ENCODE assay signal across 15 cellular contexts in the genomic region with DNA sequence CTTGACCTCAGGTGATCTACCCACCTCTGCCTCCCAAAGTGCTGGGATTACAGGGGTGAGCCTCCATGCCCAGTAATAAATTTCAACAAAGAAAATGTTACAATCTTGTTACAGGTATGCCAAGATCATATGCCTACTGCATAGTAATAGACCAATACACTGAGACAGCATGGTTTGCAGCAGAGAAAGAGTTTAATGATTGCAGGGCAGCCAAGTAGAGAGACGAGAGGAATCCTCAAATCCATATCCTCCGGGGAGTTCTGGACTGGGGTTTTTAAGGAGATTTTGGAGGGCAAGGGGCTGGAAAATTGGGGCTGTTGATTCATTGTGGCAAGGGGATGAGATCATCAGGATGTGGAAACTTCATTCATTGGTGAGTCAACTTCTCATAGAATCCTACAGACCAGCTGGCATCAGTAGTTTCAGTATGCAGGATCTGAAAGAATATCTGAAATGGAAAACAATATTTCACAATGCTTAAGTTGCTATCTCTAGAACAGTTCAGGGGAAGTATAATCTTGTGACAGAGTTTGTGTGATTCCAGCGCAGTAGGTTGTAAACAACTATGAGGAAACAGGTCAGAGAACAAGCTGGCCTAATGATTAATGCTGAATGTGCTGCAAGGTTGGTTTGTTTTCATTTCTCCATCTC. TPM values are rescaled to one million over a fixed set of nuclear protein-coding genes. Genes with fewer than 3 reads are reported as not detected.
DNase-seq lines count a peak whose midpoint lies in the region; ATAC-seq and TF ChIP-seq lines count a peak whose summit lies in the region.
"Had no signal": no experiment of that assay in that cellular context is flagged by ENCODE, and none has a peak within 500 bp of the region (broad histone marks: within the 10 kb centered on the region; RNA-seq: fewer than 3 reads in every experiment).

No MANE protein-coding gene starts in this region.

- H3K4me1 Mint-ChIP-seq in MCF 10A (ENCODE audit: insufficient read depth, unreplicated experiment) = peaks cover 26% of the 10 kb centered on the region
- no peaks in the 10 kb centered on the region for H3K4me1 Mint-ChIP-seq in T-helper 17 cell
- H3K4me1 Mint-ChIP-seq: neural crest cell had no signal

- intact Hi-C loops in MCF 10A (cut with micrococcal nuclease) = loop anchor here (5.0 kb wide), 1 partner anchor 38 kb away; no protein-coding TSS in a partner anchor
- intact Hi-C loops in breast epithelium (cut with DNase I; ENCODE audit: low total_unique reads) = no loop called here
- intact Hi-C loops in upper lobe of right lung (cut with DNase I) = no loop called here
- intact Hi-C loops in head of caudate nucleus (cut with DNase I) = no loop called here

- peak overlapping the region; percentile 97 for H3K27ac Mint-ChIP-seq in MCF 10A (ENCODE audit: low read depth, unreplicated experiment)
- no peak overlapping the region for H3K27ac Mint-ChIP-seq in T-helper 17 cell

- ATAC-seq in upper lobe of right lung (peak; percentile 88), T-helper 17 cell (no peak)

- no peak for TF ChIP-seq POLR2A in breast epithelium (IDR thresholded peaks at IDR 0.05)

- CTCF ChIA-PET in MCF 10A (lab: Yijun Ruan, JAX) = interaction anchor here (0.5 to 3.2 kb wide), 3 partner anchors 20 to 39 kb away, joined by 4 to 16 read pairs (median 4); no protein-coding TSS in a partner anchor

- TF ChIP-seq CTCF in MCF 10A (IDR thresholded peaks at IDR 0.05; ENCODE audit: unreplicated experiment) (no peak), breast epithelium (IDR thresholded peaks at IDR 0.05) (no peak), VCaP (conservative IDR thresholded peaks at IDR 0.05) (no peak), upper lobe of right lung (IDR thresholded peaks at IDR 0.05) (no peak)

- H3K27me3 ChIP-seq in breast epithelium (no peaks in the 10 kb centered on the region), upper lobe of right lung (no peaks in the 10 kb centered on the region)
- H3K27me3 ChIP-seq: thyroid gland had no signal

- H3K4me3 Mint-ChIP-seq in MCF 10A (ENCODE audit: unreplicated experiment) = peak overlapping the region; percentile 21
- no peak overlapping the region for H3K4me3 Mint-ChIP-seq in T-helper 17 cell
- H3K4me3 Mint-ChIP-seq: neural crest cell had no signal

- H3K9me3 Mint-ChIP-seq in MCF 10A (ENCODE audit: unreplicated experiment) = peaks cover 14% of the 10 kb centered on the region

- H3K36me3 Mint-ChIP-seq in MCF 10A (ENCODE audit: insufficient read depth, unreplicated experiment) = peaks cover 12% of the 10 kb centered on the region
- peaks cover 4% of the 10 kb centered on the region for H3K36me3 Mint-ChIP-seq in T-helper 17 cell (ENCODE audit: low read depth)

- POLR2A ChIA-PET in MCF 10A (lab: Yijun Ruan, JAX) = interaction anchor here (0.7 to 10.4 kb wide), 15 partner anchors 10 to 614 kb away, joined by 3 to 385 read pairs (median 5); partner anchors contain the start of genes ISCA1 and TUT7

- DNase-seq in MCF 10A (ENCODE audit: unreplicated experiment) (peak; percentile 93), breast epithelium (ENCODE audit: low spot score in 2 of 2) (no peak), iris pigment epithelial cell (ENCODE audit: low read depth) (peak; percentile 97), upper lobe of right lung (no peak), head of caudate nucleus (no peak), T-helper 17 cell (no peak), globus pallidus (ENCODE audit: low spot score) (no peak)
- DNase-seq: ACHN; activated CD8-positive, alpha-beta memory T cell treated with anti-CD3 and anti-CD28 coated beads, Interleukin-2, amount 50 U/mL, for 48 hours; central memory CD4-positive, alpha-beta T cell; NCI-H510A; thyroid gland had no signal

- no peaks in the 10 kb centered on the region for H3K4me1 ChIP-seq in breast epithelium
- no peaks in the 10 kb centered on the region for H3K4me1 ChIP-seq in upper lobe of right lung
- H3K4me1 ChIP-seq: thyroid gland had no signal

- H3K27ac ChIP-seq in breast epithelium = no peak overlapping the region
- H3K27ac ChIP-seq in VCaP = peak overlapping the region; percentile 84
- peak overlapping the region; percentile 42 for H3K27ac ChIP-seq in upper lobe of right lung
- H3K27ac ChIP-seq: KMS-11, thyroid gland had no signal

- BruUV-seq in MCF 10A (replicated peaks; lab: Mats Ljungman, UMichigan) = no TSS peak

- H3K27me3 Mint-ChIP-seq in MCF 10A (ENCODE audit: insufficient read depth, unreplicated experiment) (no peaks in the 10 kb centered on the region), T-helper 17 cell (peaks cover 14% of the 10 kb centered on the region)

- peaks cover 25 to 44% of the 10 kb centered on the region in 2 donors for H3K9me3 ChIP-seq in breast epithelium
- H3K9me3 ChIP-seq in upper lobe of right lung = peaks cover 20% of the 10 kb centered on the region
- H3K9me3 ChIP-seq in T-helper 17 cell (ENCODE audit: control insufficient read depth, low read length, poor library complexity, severe bottlenecking) = peaks cover 4% of the 10 kb centered on the region
- H3K9me3 ChIP-seq: thyroid gland had no signal

- H3K36me3 ChIP-seq in breast epithelium (no peaks in the 10 kb centered on the region), upper lobe of right lung (no peaks in the 10 kb centered on the region)
- H3K36me3 ChIP-seq: thyroid gland had no signal

- H3K4me3 ChIP-seq in breast epithelium = no peak overlapping the region
- no peak overlapping the region for H3K4me3 ChIP-seq in upper lobe of right lung
- H3K4me3 ChIP-seq: thyroid gland had no signal

RNA-seq across cellular contexts. Expression of gene TUT7, which starts 14.8 kb away (rescaled TPM):
- total RNA-seq in MCF 10A (2022) = 35.9 and 37.4 TPM in 2 replicates
- total RNA-seq in breast epithelium = 10 to 100 TPM; 59.5 to 95.4 (median 65.2) TPM
- 34.1 TPM for total RNA-seq in upper lobe of right lung
- total RNA-seq in T-helper 17 cell = 10 to 100 TPM; 55.6 to 60.2 TPM

Comparison
In these comparisons a context has a peak if more than half of its experiments do, and no peak if none do; other contexts are left out.
1. DNase-seq: peak in MCF 10A (single experiment) and iris pigment epithelial cell (single experiment); none in breast epithelium (0 of 2), upper lobe of right lung (single experiment), head of caudate nucleus (0 of 42), T-helper 17 cell (0 of 3) and globus pallidus (single experiment).
2. H3K27ac ChIP-seq: peak in VCaP (single experiment) and upper lobe of right lung (single experiment); none in breast epithelium (0 of 2).